ENCODE assay signal across 1 cellular context in the genomic region with DNA sequence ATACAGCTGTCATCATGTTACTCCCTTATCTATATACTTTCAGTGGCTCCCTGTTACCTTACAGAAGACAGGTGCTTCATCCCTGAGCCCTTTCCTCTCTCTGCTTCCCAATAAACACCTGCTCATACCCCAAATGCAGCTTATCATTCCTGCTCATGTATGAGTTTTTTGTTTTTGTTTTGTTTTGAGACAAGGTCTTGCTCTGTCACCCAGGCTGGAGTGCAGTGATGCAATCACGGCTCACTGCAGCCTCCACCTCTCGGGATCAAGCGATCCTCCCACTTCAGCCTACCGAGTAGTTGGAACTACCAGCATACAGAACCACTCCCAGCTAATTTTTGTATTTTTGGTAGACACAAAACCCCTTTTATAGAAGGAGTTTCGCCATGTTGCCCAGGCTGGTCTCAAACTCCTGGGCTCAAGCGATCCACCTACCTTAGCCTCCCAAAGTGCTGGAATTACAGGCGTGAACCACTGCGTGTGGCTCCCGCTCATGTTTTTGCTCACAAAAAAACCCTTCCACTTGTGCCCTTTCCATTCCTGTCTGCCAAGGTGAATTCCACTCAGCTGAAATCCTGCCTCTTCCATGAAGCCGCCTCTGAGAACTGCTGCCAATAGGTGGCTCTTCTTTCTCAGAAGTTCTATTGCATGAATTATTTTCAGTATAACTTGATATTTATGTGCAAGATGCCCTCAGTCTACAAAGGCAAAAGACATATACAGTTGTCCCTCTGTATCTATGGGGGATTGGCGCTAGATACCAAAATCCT.
TF ChIP-seq lines count a peak whose summit lies in the region.

No MANE protein-coding gene starts in this region.

TF ChIP-seq in IMR-90, 13 proteins besides CTCF, POLR2A, EP300 and RAD21:
- TF ChIP-seq, protein P1, sequence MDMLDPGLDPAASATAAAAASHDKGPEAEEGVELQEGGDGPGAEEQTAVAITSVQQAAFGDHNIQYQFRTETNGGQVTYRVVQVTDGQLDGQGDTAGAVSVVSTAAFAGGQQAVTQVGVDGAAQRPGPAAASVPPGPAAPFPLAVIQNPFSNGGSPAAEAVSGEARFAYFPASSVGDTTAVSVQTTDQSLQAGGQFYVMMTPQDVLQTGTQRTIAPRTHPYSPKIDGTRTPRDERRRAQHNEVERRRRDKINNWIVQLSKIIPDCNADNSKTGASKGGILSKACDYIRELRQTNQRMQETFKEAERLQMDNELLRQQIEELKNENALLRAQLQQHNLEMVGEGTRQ (IDR thresholded peaks at IDR 0.05; ENCODE audit: low read depth, low read length) = no peak
- TF ChIP-seq CEBPB (IDR thresholded peaks at IDR 0.05; ENCODE audit: low read depth, low read length) = 0 out of 2 replicates have a peak, but pooled peaks have one; percentile 26
